9 cellular contexts compared by ENCODE assay signal in the genomic region with DNA sequence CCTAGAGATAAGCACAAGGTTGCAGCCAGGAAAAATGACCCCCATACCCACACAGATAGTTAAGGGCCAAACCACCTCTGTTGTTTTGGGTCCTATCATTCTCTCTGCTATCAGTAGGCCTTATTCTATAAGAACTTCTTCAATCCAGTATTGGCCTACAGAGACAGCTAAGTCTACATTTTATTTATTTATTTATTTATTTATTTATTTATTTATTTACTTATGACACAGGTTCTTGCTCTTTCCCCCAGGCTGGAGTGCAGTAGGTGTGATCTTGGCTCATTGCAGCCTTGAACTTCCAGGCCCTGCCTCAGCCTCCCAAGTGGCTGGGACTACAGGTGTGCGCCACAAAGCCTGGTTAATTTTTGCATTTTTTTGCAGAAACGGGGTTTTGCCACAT. TPM values are rescaled to one million over a fixed set of nuclear protein-coding genes. Genes with fewer than 3 reads are reported as not detected.
"Had no signal": no experiment of that assay in that cellular context is flagged by ENCODE, and none has a peak within 500 bp of the region (broad histone marks: within the 10 kb centered on the region; RNA-seq: fewer than 3 reads in every experiment).

No MANE protein-coding gene starts in this region.

- ATAC-seq: GM12878 had no signal

- DNase-seq: GDM1, GF-D8 had no signal

- H3K4me3 ChIP-seq: GM12878 had no signal

- FAIRE-seq: G401.6, GM12878, GM12891, GM12892, GM18507, GM19239 had no signal

RNA-seq across cellular contexts. Expression of gene SPPL2C, which starts 42.2 kb away (rescaled TPM):
- total RNA-seq: G401, GM12878 had no signal
- polyA plus RNA-seq: GM12878 had no signal
